In the genomic region with DNA sequence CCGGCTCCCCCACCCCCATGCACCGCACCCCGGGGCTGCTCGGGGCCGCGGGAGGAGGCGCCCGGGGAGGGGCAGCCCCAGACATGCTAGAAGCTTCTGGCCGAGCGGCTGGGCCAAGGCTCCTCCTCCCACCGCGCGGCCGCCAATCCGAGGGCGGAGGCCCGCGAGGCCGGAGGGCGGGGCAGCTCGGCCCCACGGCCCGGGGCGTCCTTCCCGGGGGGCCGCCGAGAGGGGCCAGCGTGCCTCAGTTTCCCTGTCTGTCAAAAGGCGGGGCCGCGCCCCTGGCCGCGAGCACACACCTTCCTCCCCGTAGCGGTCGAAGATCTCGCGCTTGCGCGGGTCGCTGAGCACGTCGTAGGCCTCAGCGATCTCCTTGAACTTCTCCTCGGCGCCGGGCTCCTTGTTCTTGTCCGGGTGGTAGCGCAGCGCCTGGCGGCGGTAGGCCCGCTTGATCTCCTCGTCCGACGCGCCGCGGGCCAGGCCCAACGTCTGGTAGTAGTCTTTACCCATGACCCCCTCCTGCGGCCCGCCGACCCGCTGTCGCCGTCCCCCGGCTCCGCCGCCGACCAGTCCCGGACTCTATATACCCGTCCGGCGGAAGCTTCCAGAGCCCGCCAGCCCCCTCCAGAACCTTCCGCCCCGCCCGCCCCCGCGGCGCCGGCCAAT, we compare ENCODE assay signal across 1 cellular context.
TF ChIP-seq lines count a peak whose summit lies in the region.

A gene (minus strand): TSS at position 558 of the 666 bp plus-strand sequence. CDS start 48 bp downstream, at position 510.

TF ChIP-seq in K562, 482 proteins besides CTCF, POLR2A, EP300 and RAD21 (continued from another document and continues in another):
- TF ChIP-seq, protein P1, sequence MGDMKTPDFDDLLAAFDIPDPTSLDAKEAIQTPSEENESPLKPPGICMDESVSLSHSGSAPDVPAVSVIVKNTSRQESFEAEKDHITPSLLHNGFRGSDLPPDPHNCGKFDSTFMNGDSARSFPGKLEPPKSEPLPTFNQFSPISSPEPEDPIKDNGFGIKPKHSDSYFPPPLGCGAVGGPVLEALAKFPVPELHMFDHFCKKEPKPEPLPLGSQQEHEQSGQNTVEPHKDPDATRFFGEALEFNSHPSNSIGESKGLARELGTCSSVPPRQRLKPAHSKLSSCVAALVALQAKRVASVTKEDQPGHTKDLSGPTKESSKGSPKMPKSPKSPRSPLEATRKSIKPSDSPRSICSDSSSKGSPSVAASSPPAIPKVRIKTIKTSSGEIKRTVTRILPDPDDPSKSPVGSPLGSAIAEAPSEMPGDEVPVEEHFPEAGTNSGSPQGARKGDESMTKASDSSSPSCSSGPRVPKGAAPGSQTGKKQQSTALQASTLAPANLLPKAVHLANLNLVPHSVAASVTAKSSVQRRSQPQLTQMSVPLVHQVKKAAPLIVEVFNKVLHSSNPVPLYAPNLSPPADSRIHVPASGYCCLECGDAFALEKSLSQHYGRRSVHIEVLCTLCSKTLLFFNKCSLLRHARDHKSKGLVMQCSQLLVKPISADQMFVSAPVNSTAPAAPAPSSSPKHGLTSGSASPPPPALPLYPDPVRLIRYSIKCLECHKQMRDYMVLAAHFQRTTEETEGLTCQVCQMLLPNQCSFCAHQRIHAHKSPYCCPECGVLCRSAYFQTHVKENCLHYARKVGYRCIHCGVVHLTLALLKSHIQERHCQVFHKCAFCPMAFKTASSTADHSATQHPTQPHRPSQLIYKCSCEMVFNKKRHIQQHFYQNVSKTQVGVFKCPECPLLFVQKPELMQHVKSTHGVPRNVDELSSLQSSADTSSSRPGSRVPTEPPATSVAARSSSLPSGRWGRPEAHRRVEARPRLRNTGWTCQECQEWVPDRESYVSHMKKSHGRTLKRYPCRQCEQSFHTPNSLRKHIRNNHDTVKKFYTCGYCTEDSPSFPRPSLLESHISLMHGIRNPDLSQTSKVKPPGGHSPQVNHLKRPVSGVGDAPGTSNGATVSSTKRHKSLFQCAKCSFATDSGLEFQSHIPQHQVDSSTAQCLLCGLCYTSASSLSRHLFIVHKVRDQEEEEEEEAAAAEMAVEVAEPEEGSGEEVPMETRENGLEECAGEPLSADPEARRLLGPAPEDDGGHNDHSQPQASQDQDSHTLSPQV (IDR thresholded peaks at IDR 0.05), result no peak
- TF ChIP-seq FOXJ3 (CRISPR knock-in tag; IDR thresholded peaks at IDR 0.05) (no peak), ZFP30 (CRISPR knock-in tag; IDR thresholded peaks at IDR 0.05; ENCODE audit: borderline replicate concordance) (no peak), RAD51 (IDR thresholded peaks at IDR 0.05; ENCODE audit: borderline replicate concordance, low read depth) (no peak), TAF9B (IDR thresholded peaks at IDR 0.05; ENCODE audit: partially characterized antibody) (no peak), CCNT2 (IDR thresholded peaks at IDR 0.05; ENCODE audit: borderline replicate concordance, extremely low read depth, insufficient read length, low read depth, low read length) (peak; percentile 96), KLF6 (CRISPR knock-in tag; IDR thresholded peaks at IDR 0.05; ENCODE audit: borderline replicate concordance) (no peak), CBX3 (IDR thresholded peaks at IDR 0.05; ENCODE audit: borderline replicate concordance in 1 of 2, low read length in 2 of 2) (no peak), FOXM1 (IDR thresholded peaks at IDR 0.05; ENCODE audit: low read depth) (no peak), FOXM1 (CRISPR knock-in tag; IDR thresholded peaks at IDR 0.05; ENCODE audit: low read depth) (no peak), ZNF584 (CRISPR knock-in tag; IDR thresholded peaks at IDR 0.05; ENCODE audit: low read depth) (no peak), MYBL2 (IDR thresholded peaks at IDR 0.05; ENCODE audit: low read depth) (no peak), MYBL2 (CRISPR knock-in tag; IDR thresholded peaks at IDR 0.05; ENCODE audit: borderline replicate concordance) (no peak), HDAC1 (IDR thresholded peaks at IDR 0.05) (peak in 1 of 2 experiments; percentile 86; a peak in 2 of 4 replicates), ARID2 (IDR thresholded peaks at IDR 0.05) (no peak), ZFP1 (CRISPR knock-in tag; IDR thresholded peaks at IDR 0.05) (no peak), ZNF263 (CRISPR knock-in tag; IDR thresholded peaks at IDR 0.05; ENCODE audit: borderline replicate concordance) (peak; percentile 51; the same call in 1 of the 2 replicates), BDP1 (IDR thresholded peaks at IDR 0.05; ENCODE audit: insufficient read depth, insufficient read length) (no peak), HSF4 (CRISPR knock-in tag; IDR thresholded peaks at IDR 0.05; ENCODE audit: borderline replicate concordance) (no peak), ZEB2 (IDR thresholded peaks at IDR 0.05) (no peak), ESRRA (IDR thresholded peaks at IDR 0.05; ENCODE audit: borderline replicate concordance, low read depth) (peak; percentile 41; the same call in 1 of the 2 replicates), ELF2 (CRISPR knock-in tag; IDR thresholded peaks at IDR 0.05) (no peak), PCBP2 (IDR thresholded peaks at IDR 0.05; ENCODE audit: low read depth, low read length, poor library complexity, severe bottlenecking) (peak; percentile 62), ZKSCAN1 (IDR thresholded peaks at IDR 0.05; ENCODE audit: low read depth, low read length) (no peak), EP400 (IDR thresholded peaks at IDR 0.05) (peak; percentile 77), SNIP1 (IDR thresholded peaks at IDR 0.05; ENCODE audit: low read depth) (no peak), EZH2 (IDR thresholded peaks at IDR 0.05; ENCODE audit: borderline replicate concordance, low read depth, low read length) (no peak)
- TF ChIP-seq, protein P2, sequence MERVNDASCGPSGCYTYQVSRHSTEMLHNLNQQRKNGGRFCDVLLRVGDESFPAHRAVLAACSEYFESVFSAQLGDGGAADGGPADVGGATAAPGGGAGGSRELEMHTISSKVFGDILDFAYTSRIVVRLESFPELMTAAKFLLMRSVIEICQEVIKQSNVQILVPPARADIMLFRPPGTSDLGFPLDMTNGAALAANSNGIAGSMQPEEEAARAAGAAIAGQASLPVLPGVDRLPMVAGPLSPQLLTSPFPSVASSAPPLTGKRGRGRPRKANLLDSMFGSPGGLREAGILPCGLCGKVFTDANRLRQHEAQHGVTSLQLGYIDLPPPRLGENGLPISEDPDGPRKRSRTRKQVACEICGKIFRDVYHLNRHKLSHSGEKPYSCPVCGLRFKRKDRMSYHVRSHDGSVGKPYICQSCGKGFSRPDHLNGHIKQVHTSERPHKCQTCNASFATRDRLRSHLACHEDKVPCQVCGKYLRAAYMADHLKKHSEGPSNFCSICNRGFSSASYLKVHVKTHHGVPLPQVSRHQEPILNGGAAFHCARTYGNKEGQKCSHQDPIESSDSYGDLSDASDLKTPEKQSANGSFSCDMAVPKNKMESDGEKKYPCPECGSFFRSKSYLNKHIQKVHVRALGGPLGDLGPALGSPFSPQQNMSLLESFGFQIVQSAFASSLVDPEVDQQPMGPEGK (CRISPR knock-in tag; IDR thresholded peaks at IDR 0.05; ENCODE audit: borderline replicate concordance), result no peak
- TF ChIP-seq, protein P3, sequence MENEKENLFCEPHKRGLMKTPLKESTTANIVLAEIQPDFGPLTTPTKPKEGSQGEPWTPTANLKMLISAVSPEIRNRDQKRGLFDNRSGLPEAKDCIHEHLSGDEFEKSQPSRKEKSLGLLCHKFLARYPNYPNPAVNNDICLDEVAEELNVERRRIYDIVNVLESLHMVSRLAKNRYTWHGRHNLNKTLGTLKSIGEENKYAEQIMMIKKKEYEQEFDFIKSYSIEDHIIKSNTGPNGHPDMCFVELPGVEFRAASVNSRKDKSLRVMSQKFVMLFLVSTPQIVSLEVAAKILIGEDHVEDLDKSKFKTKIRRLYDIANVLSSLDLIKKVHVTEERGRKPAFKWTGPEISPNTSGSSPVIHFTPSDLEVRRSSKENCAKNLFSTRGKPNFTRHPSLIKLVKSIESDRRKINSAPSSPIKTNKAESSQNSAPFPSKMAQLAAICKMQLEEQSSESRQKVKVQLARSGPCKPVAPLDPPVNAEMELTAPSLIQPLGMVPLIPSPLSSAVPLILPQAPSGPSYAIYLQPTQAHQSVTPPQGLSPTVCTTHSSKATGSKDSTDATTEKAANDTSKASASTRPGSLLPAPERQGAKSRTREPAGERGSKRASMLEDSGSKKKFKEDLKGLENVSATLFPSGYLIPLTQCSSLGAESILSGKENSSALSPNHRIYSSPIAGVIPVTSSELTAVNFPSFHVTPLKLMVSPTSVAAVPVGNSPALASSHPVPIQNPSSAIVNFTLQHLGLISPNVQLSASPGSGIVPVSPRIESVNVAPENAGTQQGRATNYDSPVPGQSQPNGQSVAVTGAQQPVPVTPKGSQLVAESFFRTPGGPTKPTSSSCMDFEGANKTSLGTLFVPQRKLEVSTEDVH (IDR thresholded peaks at IDR 0.05; ENCODE audit: low read depth, partially characterized antibody), result no peak
- TF ChIP-seq, protein P4, sequence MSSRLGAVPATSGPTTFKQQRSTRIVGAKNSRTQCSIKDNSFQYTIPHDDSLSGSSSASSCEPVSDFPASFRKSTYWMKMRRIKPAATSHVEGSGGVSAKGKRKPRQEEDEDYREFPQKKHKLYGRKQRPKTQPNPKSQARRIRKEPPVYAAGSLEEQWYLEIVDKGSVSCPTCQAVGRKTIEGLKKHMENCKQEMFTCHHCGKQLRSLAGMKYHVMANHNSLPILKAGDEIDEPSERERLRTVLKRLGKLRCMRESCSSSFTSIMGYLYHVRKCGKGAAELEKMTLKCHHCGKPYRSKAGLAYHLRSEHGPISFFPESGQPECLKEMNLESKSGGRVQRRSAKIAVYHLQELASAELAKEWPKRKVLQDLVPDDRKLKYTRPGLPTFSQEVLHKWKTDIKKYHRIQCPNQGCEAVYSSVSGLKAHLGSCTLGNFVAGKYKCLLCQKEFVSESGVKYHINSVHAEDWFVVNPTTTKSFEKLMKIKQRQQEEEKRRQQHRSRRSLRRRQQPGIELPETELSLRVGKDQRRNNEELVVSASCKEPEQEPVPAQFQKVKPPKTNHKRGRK (tag; IDR thresholded peaks at IDR 0.05), result no peak
- TF ChIP-seq, protein P5, sequence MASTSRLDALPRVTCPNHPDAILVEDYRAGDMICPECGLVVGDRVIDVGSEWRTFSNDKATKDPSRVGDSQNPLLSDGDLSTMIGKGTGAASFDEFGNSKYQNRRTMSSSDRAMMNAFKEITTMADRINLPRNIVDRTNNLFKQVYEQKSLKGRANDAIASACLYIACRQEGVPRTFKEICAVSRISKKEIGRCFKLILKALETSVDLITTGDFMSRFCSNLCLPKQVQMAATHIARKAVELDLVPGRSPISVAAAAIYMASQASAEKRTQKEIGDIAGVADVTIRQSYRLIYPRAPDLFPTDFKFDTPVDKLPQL (IDR thresholded peaks at IDR 0.05; ENCODE audit: extremely low read depth, insufficient read length), result no peak
- TF ChIP-seq, protein P6, sequence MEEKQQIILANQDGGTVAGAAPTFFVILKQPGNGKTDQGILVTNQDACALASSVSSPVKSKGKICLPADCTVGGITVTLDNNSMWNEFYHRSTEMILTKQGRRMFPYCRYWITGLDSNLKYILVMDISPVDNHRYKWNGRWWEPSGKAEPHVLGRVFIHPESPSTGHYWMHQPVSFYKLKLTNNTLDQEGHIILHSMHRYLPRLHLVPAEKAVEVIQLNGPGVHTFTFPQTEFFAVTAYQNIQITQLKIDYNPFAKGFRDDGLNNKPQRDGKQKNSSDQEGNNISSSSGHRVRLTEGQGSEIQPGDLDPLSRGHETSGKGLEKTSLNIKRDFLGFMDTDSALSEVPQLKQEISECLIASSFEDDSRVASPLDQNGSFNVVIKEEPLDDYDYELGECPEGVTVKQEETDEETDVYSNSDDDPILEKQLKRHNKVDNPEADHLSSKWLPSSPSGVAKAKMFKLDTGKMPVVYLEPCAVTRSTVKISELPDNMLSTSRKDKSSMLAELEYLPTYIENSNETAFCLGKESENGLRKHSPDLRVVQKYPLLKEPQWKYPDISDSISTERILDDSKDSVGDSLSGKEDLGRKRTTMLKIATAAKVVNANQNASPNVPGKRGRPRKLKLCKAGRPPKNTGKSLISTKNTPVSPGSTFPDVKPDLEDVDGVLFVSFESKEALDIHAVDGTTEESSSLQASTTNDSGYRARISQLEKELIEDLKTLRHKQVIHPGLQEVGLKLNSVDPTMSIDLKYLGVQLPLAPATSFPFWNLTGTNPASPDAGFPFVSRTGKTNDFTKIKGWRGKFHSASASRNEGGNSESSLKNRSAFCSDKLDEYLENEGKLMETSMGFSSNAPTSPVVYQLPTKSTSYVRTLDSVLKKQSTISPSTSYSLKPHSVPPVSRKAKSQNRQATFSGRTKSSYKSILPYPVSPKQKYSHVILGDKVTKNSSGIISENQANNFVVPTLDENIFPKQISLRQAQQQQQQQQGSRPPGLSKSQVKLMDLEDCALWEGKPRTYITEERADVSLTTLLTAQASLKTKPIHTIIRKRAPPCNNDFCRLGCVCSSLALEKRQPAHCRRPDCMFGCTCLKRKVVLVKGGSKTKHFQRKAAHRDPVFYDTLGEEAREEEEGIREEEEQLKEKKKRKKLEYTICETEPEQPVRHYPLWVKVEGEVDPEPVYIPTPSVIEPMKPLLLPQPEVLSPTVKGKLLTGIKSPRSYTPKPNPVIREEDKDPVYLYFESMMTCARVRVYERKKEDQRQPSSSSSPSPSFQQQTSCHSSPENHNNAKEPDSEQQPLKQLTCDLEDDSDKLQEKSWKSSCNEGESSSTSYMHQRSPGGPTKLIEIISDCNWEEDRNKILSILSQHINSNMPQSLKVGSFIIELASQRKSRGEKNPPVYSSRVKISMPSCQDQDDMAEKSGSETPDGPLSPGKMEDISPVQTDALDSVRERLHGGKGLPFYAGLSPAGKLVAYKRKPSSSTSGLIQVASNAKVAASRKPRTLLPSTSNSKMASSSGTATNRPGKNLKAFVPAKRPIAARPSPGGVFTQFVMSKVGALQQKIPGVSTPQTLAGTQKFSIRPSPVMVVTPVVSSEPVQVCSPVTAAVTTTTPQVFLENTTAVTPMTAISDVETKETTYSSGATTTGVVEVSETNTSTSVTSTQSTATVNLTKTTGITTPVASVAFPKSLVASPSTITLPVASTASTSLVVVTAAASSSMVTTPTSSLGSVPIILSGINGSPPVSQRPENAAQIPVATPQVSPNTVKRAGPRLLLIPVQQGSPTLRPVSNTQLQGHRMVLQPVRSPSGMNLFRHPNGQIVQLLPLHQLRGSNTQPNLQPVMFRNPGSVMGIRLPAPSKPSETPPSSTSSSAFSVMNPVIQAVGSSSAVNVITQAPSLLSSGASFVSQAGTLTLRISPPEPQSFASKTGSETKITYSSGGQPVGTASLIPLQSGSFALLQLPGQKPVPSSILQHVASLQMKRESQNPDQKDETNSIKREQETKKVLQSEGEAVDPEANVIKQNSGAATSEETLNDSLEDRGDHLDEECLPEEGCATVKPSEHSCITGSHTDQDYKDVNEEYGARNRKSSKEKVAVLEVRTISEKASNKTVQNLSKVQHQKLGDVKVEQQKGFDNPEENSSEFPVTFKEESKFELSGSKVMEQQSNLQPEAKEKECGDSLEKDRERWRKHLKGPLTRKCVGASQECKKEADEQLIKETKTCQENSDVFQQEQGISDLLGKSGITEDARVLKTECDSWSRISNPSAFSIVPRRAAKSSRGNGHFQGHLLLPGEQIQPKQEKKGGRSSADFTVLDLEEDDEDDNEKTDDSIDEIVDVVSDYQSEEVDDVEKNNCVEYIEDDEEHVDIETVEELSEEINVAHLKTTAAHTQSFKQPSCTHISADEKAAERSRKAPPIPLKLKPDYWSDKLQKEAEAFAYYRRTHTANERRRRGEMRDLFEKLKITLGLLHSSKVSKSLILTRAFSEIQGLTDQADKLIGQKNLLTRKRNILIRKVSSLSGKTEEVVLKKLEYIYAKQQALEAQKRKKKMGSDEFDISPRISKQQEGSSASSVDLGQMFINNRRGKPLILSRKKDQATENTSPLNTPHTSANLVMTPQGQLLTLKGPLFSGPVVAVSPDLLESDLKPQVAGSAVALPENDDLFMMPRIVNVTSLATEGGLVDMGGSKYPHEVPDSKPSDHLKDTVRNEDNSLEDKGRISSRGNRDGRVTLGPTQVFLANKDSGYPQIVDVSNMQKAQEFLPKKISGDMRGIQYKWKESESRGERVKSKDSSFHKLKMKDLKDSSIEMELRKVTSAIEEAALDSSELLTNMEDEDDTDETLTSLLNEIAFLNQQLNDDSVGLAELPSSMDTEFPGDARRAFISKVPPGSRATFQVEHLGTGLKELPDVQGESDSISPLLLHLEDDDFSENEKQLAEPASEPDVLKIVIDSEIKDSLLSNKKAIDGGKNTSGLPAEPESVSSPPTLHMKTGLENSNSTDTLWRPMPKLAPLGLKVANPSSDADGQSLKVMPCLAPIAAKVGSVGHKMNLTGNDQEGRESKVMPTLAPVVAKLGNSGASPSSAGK (IDR thresholded peaks at IDR 0.05), result no peak
